1 cellular context compared by ENCODE assay signal in genomic region chr12:14779834-14780233, GRCh38.
TF ChIP-seq lines count a peak whose summit lies in the region.

No MANE protein-coding gene starts in this region.

TF ChIP-seq in WTC11, 78 proteins besides CTCF, POLR2A, EP300 and RAD21 (continued from another document):
- TF ChIP-seq E2F5 (CRISPR knock-in tag; IDR thresholded peaks at IDR 0.05) = no peak
- TF ChIP-seq ZNF512 (CRISPR knock-in tag; IDR thresholded peaks at IDR 0.05; ENCODE audit: borderline replicate concordance) = no peak
- TF ChIP-seq IRF2 (CRISPR knock-in tag; IDR thresholded peaks at IDR 0.05; ENCODE audit: borderline replicate concordance, low read depth) = no peak
- no peak for TF ChIP-seq ERG (CRISPR knock-in tag; IDR thresholded peaks at IDR 0.05)
- no peak for TF ChIP-seq HMGA2 (CRISPR knock-in tag; IDR thresholded peaks at IDR 0.05)
- no peak for TF ChIP-seq JAZF1 (CRISPR knock-in tag; IDR thresholded peaks at IDR 0.05)
- no peak for TF ChIP-seq ZNF532 (CRISPR knock-in tag; IDR thresholded peaks at IDR 0.05; ENCODE audit: borderline replicate concordance)
- TF ChIP-seq NR1H2 (CRISPR knock-in tag; IDR thresholded peaks at IDR 0.05) = no peak
